In the genomic region with DNA sequence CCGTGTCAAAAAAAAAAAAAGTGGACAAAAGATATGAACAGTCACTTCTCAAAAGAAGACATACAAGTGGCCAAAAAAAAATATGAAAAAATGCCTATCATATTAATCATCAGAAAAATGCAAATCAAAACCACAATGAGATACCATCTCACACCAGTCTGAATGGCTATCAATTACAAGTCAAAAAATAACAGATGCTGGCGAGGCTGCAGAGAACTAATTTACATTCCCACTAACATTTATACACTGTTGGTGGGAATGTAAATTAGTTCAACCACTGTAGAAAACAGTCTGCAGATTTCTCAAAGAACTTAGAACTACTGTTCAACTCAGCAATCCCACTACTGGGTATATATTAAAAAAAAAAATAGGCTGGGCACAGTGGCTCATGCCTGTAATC, we compare ENCODE assay signal across 13 cellular contexts. TPM values are rescaled to one million over a fixed set of nuclear protein-coding genes. Genes with fewer than 3 reads are reported as not detected.
DNase-seq lines count a peak whose midpoint lies in the region; ATAC-seq, FAIRE-seq and TF ChIP-seq lines count a peak whose summit lies in the region.
"Had no signal": no experiment of that assay in that cellular context is flagged by ENCODE, and none has a peak within 500 bp of the region (broad histone marks: within the 10 kb centered on the region; RNA-seq: fewer than 3 reads in every experiment).

No MANE protein-coding gene starts in this region.

- no peak for TF ChIP-seq POLR2A in vagina (IDR thresholded peaks at IDR 0.05)

- TF ChIP-seq CTCF in pancreas (IDR thresholded peaks at IDR 0.05) (no peak), vagina (IDR thresholded peaks at IDR 0.05) (no peak)

- 59 to 70% methylated on average over 2 of the region's 2 CpGs for WGBS in pancreas, 2 donors

- DNase-seq in Caki2 (ENCODE audit: low read depth) = peak; percentile 81
- peak; percentile 10 for DNase-seq in SK-N-MC (ENCODE audit: low read depth, low spot score)
- DNase-seq in pancreas = no peak
- DNase-seq in AML-193 (lab: John Stamatoyannopoulos, UW) = no peak
- DNase-seq in NOMO-1 (lab: John Stamatoyannopoulos, UW; ENCODE audit: unreplicated experiment in 2 of 2) = no peak
- DNase-seq in vagina (ENCODE audit: extremely low spot score in 2 of 2) = no peak
- DNase-seq: activated CD4-positive, alpha-beta T cell treated with anti-CD3 and anti-CD28 coated beads for 48 hours; NCI-H2081 treated with DMSO at 0.1 percent for 48 hours; stimulated activated CD8-positive, alpha-beta memory T cell treated with anti-CD3 and anti-CD28 coated beads, Interleukin-4, amount 100 ng/mL, for 48 hours had no signal

- ATAC-seq in GM19468 (IDR thresholded peaks at IDR 0.05; ENCODE audit: extremely low read depth, unreplicated experiment) (peak; percentile 47), HG03159 (IDR thresholded peaks at IDR 0.05; ENCODE audit: unreplicated experiment) (peak; percentile 43), pancreas (no peak)
- ATAC-seq: A549 had no signal

- H3K27me3 ChIP-seq in pancreas = no peaks in the 10 kb centered on the region
- no peaks in the 10 kb centered on the region for H3K27me3 ChIP-seq in vagina

- no peak for FAIRE-seq in pancreas (lab: Jason Lieb, UNC)
- FAIRE-seq: A549 had no signal

- H3K4me3 ChIP-seq in SK-N-MC = no peak overlapping the region
- no peak overlapping the region for H3K4me3 ChIP-seq in pancreas
- no peak overlapping the region for H3K4me3 ChIP-seq in vagina
- H3K4me3 ChIP-seq: A549, skin epidermis had no signal

- H3K36me3 ChIP-seq in SK-N-MC (ENCODE audit: insufficient read depth, low read length) (no peaks in the 10 kb centered on the region), pancreas (no peaks in the 10 kb centered on the region), vagina (no peaks in the 10 kb centered on the region)

- no peak overlapping the region for H3K27ac ChIP-seq in SK-N-MC
- H3K27ac ChIP-seq in pancreas = no peak overlapping the region
- no peak overlapping the region for H3K27ac ChIP-seq in vagina
- H3K27ac ChIP-seq: A549, skin epidermis had no signal

- no peak overlapping the region for H3K9ac ChIP-seq in SK-N-MC (ENCODE audit: insufficient read length)

- H3K4me1 ChIP-seq in pancreas (no peaks in the 10 kb centered on the region), vagina (no peaks in the 10 kb centered on the region)
- H3K4me1 ChIP-seq: A549 had no signal

- in situ Hi-C loops in Caki2 (cut with HindIII; ENCODE audit: low pct_unique_long_range_greater_than_20kb, low sequenced_read_pairs) = no loop called here

- H3K9me3 ChIP-seq in SK-N-MC (ENCODE audit: low read depth, low read length) (no peaks in the 10 kb centered on the region), pancreas (no peaks in the 10 kb centered on the region), vagina (no peaks in the 10 kb centered on the region)
- H3K9me3 ChIP-seq: A549 had no signal

- intact Hi-C loops in pancreas (cut with DNase I) (no loop called here), vagina (cut with DNase I) (no loop called here)

RNA-seq across cellular contexts. Expression of a gene that starts 26.5 kb away (rescaled TPM):
- 0.58 and 0.68 TPM in 2 replicates for total RNA-seq in Caki2 (2014; rRNA removed; shearing (Covaris generic); ENCODE audit: low replicate concordance)
- total RNA-seq in pancreas (10 to 100 TPM; 12.6 to 21.9 (median 16.1) TPM), vagina (64.1 TPM)
- polyA plus RNA-seq in pancreas = 10 to 100 TPM in 1 of 2 donors, 1 to 10 TPM in 1; 3.8 to 10.2 TPM

Comparison
In these comparisons a context has a peak if more than half of its experiments do, and no peak if none do; other contexts are left out.
1. DNase-seq: peak in Caki2 (single experiment) and SK-N-MC (single experiment); none in pancreas (0 of 6), AML-193 (0 of 2), NOMO-1 (0 of 2) and vagina (0 of 2).
2. ATAC-seq: peak in GM19468 (single experiment) and HG03159 (single experiment); none in pancreas (0 of 4).